36 cellular contexts compared by ENCODE assay signal in the genomic region with DNA sequence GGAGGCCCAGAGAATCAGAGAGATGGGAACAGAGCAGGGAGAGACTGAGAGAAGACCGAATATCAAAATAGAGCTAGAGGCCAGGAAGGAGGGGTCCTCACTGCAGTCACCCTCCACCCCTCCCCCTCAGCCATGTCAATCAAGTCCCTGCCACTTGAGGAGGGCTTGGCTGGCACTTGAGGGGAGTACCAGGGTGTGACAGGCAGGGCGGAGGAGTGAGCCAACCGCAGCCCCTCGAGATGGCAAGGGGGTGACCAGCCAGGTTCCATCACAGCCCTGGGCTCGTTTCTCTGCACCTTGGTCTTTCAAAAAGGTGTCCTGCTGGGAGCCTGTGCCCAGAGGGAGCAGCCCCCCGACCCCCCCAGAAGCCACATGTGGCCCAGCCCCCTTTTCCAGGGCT. TPM values are rescaled to one million over a fixed set of nuclear protein-coding genes. Genes with fewer than 3 reads are reported as not detected.
"Had no signal": no experiment of that assay in that cellular context is flagged by ENCODE, and none has a peak within 500 bp of the region (broad histone marks: within the 10 kb centered on the region; RNA-seq: fewer than 3 reads in every experiment).

No MANE protein-coding gene starts in this region.

- DNase-seq: activated CD4-positive, alpha-beta memory T cell treated with anti-CD3 and anti-CD28 coated beads for 36 hours; activated CD4-positive, alpha-beta T cell treated with anti-CD3 and anti-CD28 coated beads, Interleukin-2, amount 10 ng/mL, durations not matched to agents 24 days and 14 days; activated CD4-positive, CD25-positive, alpha-beta regulatory T cell treated with anti-CD3 and anti-CD28 coated beads, Interleukin-2, amount 50 U/mL, for 72 hours; activated CD8-positive, alpha-beta memory T cell treated with anti-CD3 and anti-CD28 coated beads, Interleukin-2, amount 50 U/mL, for 48 hours; activated gamma-delta T cell treated with Interleukin-2 at 50 U/mL for 16 hours; activated naive CD4-positive, alpha-beta T cell treated with anti-CD3 and anti-CD28 coated beads, Interleukin-2, amount 50 U/mL, for 16 hours; activated T-cell treated with anti-CD3 and anti-CD28 coated beads, Interleukin-2, amount 50 U/mL, for 24 hours; effector CD8-positive, alpha-beta T cell; esophagus squamous epithelium; foreskin melanocyte; heart right ventricle; kidney glomerular epithelial cell; mucosa of descending colon; ovary; retina; stimulated activated CD4-positive, alpha-beta T cell treated with anti-CD3 and anti-CD28 coated beads, Interleukin-1b, Interleukin-23, amount 100 ng/mL, for 48 hours; stimulated activated naive B cell treated with anti-CD40 and anti-IgM and Interleukin-4, amounts not matched to agents 10 μg/mL and 1 μg/mL and 100 μg/mL, for 72 hours; T-helper 2 cell; uterus had no signal

- FAIRE-seq: colon, endometrium had no signal

- H3K27ac ChIP-seq: epithelial cell of prostate, esophagus squamous epithelium, heart right ventricle, neutrophil, ovary, prostate gland, skin epidermis, suprapubic skin, uterus had no signal

- H3K9me3 Mint-ChIP-seq: activated CD4-positive, alpha-beta memory T cell treated with anti-CD3 and anti-CD28 coated beads for 36 hours; activated CD4-positive, alpha-beta T cell treated with anti-CD3 and anti-CD28 coated beads, Interleukin-2, amount 10 ng/mL, durations not matched to agents 24 days and 14 days; activated T-cell treated with anti-CD3 and anti-CD28 coated beads, Interleukin-2, amount 50 U/mL, for 24 hours; activated T-helper 17 cell treated with anti-CD3 and anti-CD28 coated beads, Interleukin-2, amount 50 U/mL, for 72 hours; natural killer cell treated with Interleukin-12 subunit alpha and Interleukin-12 subunit beta and Interleukin-15 and Interleukin-18, amount 100 ng/mL, for 72 hours; stimulated activated naive B cell treated with anti-CD40 and anti-IgM and Interleukin-4, amounts not matched to agents 10 μg/mL and 1 μg/mL and 100 μg/mL, for 72 hours had no signal

- H3K9me3 ChIP-seq: esophagus squamous epithelium, heart right ventricle, mucosa of descending colon, neutrophil, ovary, prostate gland, suprapubic skin, tibial nerve, uterus had no signal

- H3K36me3 ChIP-seq: esophagus squamous epithelium, heart right ventricle, neutrophil, ovary, prostate gland, suprapubic skin, tibial nerve, uterus had no signal

- ATAC-seq: activated T-helper 17 cell treated with anti-CD3 and anti-CD28 coated beads, Interleukin-2, amount 50 U/mL, for 72 hours; heart right ventricle; left lobe of liver; mucosa of descending colon; natural killer cell treated with Interleukin-12 subunit alpha and Interleukin-12 subunit beta and Interleukin-15 and Interleukin-18, amount 100 ng/mL, for 72 hours; sciatic nerve; stimulated activated naive B cell treated with anti-CD40 and anti-IgM and Interleukin-4, amounts not matched to agents 10 μg/mL and 1 μg/mL and 100 μg/mL, for 72 hours had no signal

- H3K4me3 Mint-ChIP-seq: activated CD4-positive, alpha-beta memory T cell treated with anti-CD3 and anti-CD28 coated beads for 36 hours; activated T-cell treated with anti-CD3 and anti-CD28 coated beads, Interleukin-2, amount 50 U/mL, for 24 hours; stimulated activated naive B cell treated with anti-CD40 and anti-IgM and Interleukin-4, amounts not matched to agents 10 μg/mL and 1 μg/mL and 100 μg/mL, for 72 hours had no signal

- H3K4me3 ChIP-seq: esophagus squamous epithelium, heart right ventricle, mucosa of descending colon, ovary, prostate gland, skin epidermis, suprapubic skin, tibial nerve, uterus had no signal

- H3K27ac Mint-ChIP-seq: activated CD4-positive, alpha-beta memory T cell treated with anti-CD3 and anti-CD28 coated beads for 36 hours; activated CD4-positive, alpha-beta T cell treated with anti-CD3 and anti-CD28 coated beads, Interleukin-2, amount 10 ng/mL, durations not matched to agents 24 days and 14 days; activated T-cell treated with anti-CD3 and anti-CD28 coated beads, Interleukin-2, amount 50 U/mL, for 24 hours; activated T-helper 17 cell treated with anti-CD3 and anti-CD28 coated beads, Interleukin-2, amount 50 U/mL, for 72 hours; stimulated activated naive B cell treated with anti-CD40 and anti-IgM and Interleukin-4, amounts not matched to agents 10 μg/mL and 1 μg/mL and 100 μg/mL, for 72 hours had no signal

- H3K36me3 Mint-ChIP-seq: activated CD4-positive, alpha-beta memory T cell treated with anti-CD3 and anti-CD28 coated beads for 36 hours; natural killer cell treated with Interleukin-12 subunit alpha and Interleukin-12 subunit beta and Interleukin-15 and Interleukin-18, amount 100 ng/mL, for 72 hours; stimulated activated naive B cell treated with anti-CD40 and anti-IgM and Interleukin-4, amounts not matched to agents 10 μg/mL and 1 μg/mL and 100 μg/mL, for 72 hours had no signal

RNA-seq across cellular contexts. Expression of gene AQP5, which starts 4.2 kb away (rescaled TPM):
- total RNA-seq: activated CD4-positive, alpha-beta memory T cell treated with anti-CD3 and anti-CD28 coated beads for 36 hours; activated CD4-positive, alpha-beta T cell treated with anti-CD3 and anti-CD28 coated beads, Interleukin-2, amount 10 ng/mL, durations not matched to agents 24 days and 14 days; activated T-helper 17 cell treated with anti-CD3 and anti-CD28 coated beads, Interleukin-2, amount 50 U/mL, for 72 hours; glomerular endothelial cell; left lobe of liver; lung microvascular endothelial cell; mesenteric fat pad; mucosa of descending colon; myocyte; natural killer cell treated with Interleukin-12 subunit alpha and Interleukin-12 subunit beta and Interleukin-15 and Interleukin-18, amount 100 ng/mL, for 72 hours had no signal

RNA-seq across cellular contexts. Expression of gene AQP6, which starts 6.9 kb away (rescaled TPM):
- total RNA-seq: activated CD4-positive, alpha-beta memory T cell treated with anti-CD3 and anti-CD28 coated beads for 36 hours; activated CD4-positive, alpha-beta T cell treated with anti-CD3 and anti-CD28 coated beads, Interleukin-2, amount 10 ng/mL, durations not matched to agents 24 days and 14 days; activated T-helper 17 cell treated with anti-CD3 and anti-CD28 coated beads, Interleukin-2, amount 50 U/mL, for 72 hours; dermis microvascular lymphatic vessel endothelial cell; esophagus squamous epithelium; glomerular endothelial cell; heart right ventricle; lung microvascular endothelial cell; mesenteric fat pad; myocyte; natural killer cell treated with Interleukin-12 subunit alpha and Interleukin-12 subunit beta and Interleukin-15 and Interleukin-18, amount 100 ng/mL, for 72 hours; suprapubic skin had no signal

RNA-seq across cellular contexts. Expression of gene AQP2, which starts 15.3 kb away (rescaled TPM):
- total RNA-seq: activated CD4-positive, alpha-beta memory T cell treated with anti-CD3 and anti-CD28 coated beads for 36 hours; activated CD4-positive, alpha-beta T cell treated with anti-CD3 and anti-CD28 coated beads, Interleukin-2, amount 10 ng/mL, durations not matched to agents 24 days and 14 days; activated T-helper 17 cell treated with anti-CD3 and anti-CD28 coated beads, Interleukin-2, amount 50 U/mL, for 72 hours; dermis microvascular lymphatic vessel endothelial cell; esophagus squamous epithelium; glomerular endothelial cell; heart right ventricle; left lobe of liver; lung microvascular endothelial cell; mesenteric fat pad; mucosa of descending colon; myocyte; natural killer cell treated with Interleukin-12 subunit alpha and Interleukin-12 subunit beta and Interleukin-15 and Interleukin-18, amount 100 ng/mL, for 72 hours; sciatic nerve; tibial nerve; uterus had no signal
